1 cellular context compared by ENCODE assay signal in the genomic region with DNA sequence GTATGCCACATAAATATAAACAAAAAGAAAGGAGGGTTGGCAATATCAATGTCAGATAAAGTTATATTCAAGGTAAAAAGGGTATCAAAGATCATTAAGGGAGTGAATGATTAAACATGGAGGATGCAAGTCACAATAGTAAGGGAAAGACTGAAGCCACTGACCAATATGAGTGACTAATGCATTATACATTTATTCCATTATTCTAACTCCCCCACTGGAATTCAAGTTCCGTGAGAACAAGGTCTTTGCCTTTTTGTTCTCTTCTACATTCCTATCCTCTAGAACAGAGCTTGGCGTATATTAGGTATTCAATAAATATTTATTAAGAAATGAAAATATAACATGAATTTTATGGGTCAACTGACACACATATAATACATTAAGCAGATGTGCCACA.
TF ChIP-seq lines count a peak whose summit lies in the region.

No MANE protein-coding gene starts in this region.

TF ChIP-seq in GM23338, 12 proteins besides CTCF, POLR2A, EP300 and RAD21 (continued from another document):
- TF ChIP-seq, protein P1, sequence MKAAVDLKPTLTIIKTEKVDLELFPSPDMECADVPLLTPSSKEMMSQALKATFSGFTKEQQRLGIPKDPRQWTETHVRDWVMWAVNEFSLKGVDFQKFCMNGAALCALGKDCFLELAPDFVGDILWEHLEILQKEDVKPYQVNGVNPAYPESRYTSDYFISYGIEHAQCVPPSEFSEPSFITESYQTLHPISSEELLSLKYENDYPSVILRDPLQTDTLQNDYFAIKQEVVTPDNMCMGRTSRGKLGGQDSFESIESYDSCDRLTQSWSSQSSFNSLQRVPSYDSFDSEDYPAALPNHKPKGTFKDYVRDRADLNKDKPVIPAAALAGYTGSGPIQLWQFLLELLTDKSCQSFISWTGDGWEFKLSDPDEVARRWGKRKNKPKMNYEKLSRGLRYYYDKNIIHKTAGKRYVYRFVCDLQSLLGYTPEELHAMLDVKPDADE (IDR thresholded peaks at IDR 0.05), result no peak
- TF ChIP-seq EZH2 (IDR thresholded peaks at IDR 0.05; ENCODE audit: low read depth, unreplicated experiment) (no peak), STAT1 (IDR thresholded peaks at IDR 0.05; ENCODE audit: unreplicated experiment) (no peak), POLR2AphosphoS5 (IDR thresholded peaks at IDR 0.05; ENCODE audit: low read depth) (no peak), ZNF331 (CRISPR knock-in tag; IDR thresholded peaks at IDR 0.05; ENCODE audit: low read depth) (no peak), EZH2phosphoT487 (IDR thresholded peaks at IDR 0.05; ENCODE audit: unreplicated experiment) (no peak), CREB1 (CRISPR knock-in tag; IDR thresholded peaks at IDR 0.05; ENCODE audit: low read depth) (no peak), REST (IDR thresholded peaks at IDR 0.05; ENCODE audit: unreplicated experiment) (no peak)
